1 cellular context compared by ENCODE assay signal in genomic region chr16:50676684-50677225, GRCh38.
TF ChIP-seq lines count a peak whose summit lies in the region.

No MANE protein-coding gene starts in this region.

TF ChIP-seq in A549, 52 proteins besides CTCF, POLR2A, EP300 and RAD21:
- TF ChIP-seq NPAS2 (CRISPR knock-in tag; IDR thresholded peaks at IDR 0.05; ENCODE audit: borderline replicate concordance) (no peak), NR3C1 (IDR thresholded peaks at IDR 0.05) (no peak), KDM1A (IDR thresholded peaks at IDR 0.05; ENCODE audit: low read depth) (no peak)
